Comparison of ENCODE assay signal across 9 cellular contexts in the genomic region with DNA sequence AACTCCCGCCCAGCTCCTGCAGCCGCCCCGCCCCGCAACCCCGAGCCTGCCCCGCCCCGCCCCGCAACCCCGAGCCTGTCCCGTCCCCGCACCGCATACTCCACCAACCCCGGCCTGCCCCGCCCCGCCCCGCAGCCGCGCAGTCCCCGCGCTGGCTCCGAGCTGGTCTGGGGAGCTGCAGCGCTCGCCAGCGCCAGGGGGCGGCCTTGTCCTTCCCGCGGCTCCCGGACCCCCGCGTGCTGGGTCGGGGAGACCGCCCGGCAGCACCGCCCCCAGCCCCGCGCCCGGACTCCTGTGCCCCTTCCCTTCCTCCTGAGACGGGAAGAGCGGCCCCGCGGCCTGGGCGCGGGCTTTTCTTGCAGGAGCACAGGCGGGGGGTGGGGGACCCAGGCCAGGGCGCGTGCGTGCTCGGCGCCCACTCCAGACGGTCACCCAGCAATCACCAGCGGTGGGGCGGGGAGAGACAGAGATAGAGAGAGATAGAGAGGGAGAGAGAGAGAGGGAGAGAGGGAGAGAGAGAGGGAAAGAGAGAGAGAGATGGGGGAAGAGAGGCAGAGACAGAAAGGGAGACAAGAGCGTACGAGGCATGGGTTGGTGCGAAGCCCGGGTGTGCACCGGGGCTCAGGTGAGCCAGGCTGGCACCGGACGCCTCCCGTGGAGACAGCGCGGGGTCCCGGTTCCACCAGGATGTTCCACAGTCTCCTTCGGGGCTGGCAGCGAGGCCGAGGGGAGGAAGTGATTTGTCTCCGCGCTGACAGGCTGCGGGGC. TPM values are rescaled to one million over a fixed set of nuclear protein-coding genes. Genes with fewer than 3 reads are reported as not detected.
DNase-seq lines count a peak whose midpoint lies in the region; ATAC-seq and TF ChIP-seq lines count a peak whose summit lies in the region.
"Had no signal": no experiment of that assay in that cellular context is flagged by ENCODE, and none has a peak within 500 bp of the region (broad histone marks: within the 10 kb centered on the region; RNA-seq: fewer than 3 reads in every experiment).

No MANE protein-coding gene starts in this region.

- no CpG with 5 or more reads among the region's 69 CpGs for WGBS in H9 (ENCODE audit: extremely low coverage, insufficient read length, low lambda C conversion rate)
- 2 to 6% methylated on average over 68 to 69 of the region's 69 CpGs for WGBS in sigmoid colon, 2 donors

- no peak overlapping the region for H4K8ac ChIP-seq in H9 (replicated peaks; ENCODE audit: insufficient read length, low read depth, low read length)

- no peak overlapping the region for H4K91ac ChIP-seq in H9 (ENCODE audit: insufficient read length, low read depth, low read length)

- H3K14ac ChIP-seq in H9 (ENCODE audit: insufficient read depth, low read length): no peak overlapping the region; the same call in 1 of the 2 replicates

- no peak overlapping the region for H3K18ac ChIP-seq in H9 (ENCODE audit: insufficient read length, low read depth, low read length)

- H2BK5ac ChIP-seq in H9 (ENCODE audit: insufficient read length, low read length): no peak overlapping the region

- no peaks in the 10 kb centered on the region for H3K36me3 ChIP-seq in sigmoid colon

- H2AFZ ChIP-seq in H9 (ENCODE audit: low read length): no peak overlapping the region

- no peak overlapping the region for H3K4ac ChIP-seq in H9 (ENCODE audit: low read depth, low read length)

- intact Hi-C loops in left cardiac atrium (cut with DNase I): no loop called here
- intact Hi-C loops in sigmoid colon (cut with DNase I): no loop called here

- no peak overlapping the region for H2BK120ac ChIP-seq in H9 (ENCODE audit: low read depth, low read length, poor library complexity, severe bottlenecking)

- peak; percentile 76 to 85 for ATAC-seq in activated T-cell treated with anti-CD3 and anti-CD28 coated beads, Interleukin-2, amount 50 U/mL, for 72 hours (replicated peaks in 1 of 2)
- ATAC-seq in left cardiac atrium (peak; percentile 62 to 69), GM18867 (IDR thresholded peaks at IDR 0.05; ENCODE audit: unreplicated experiment) (no peak), GM21447 (IDR thresholded peaks at IDR 0.05; ENCODE audit: unreplicated experiment) (no peak), HG03442 (IDR thresholded peaks at IDR 0.05; ENCODE audit: unreplicated experiment) (no peak)

- H2BK12ac ChIP-seq in H9 (ENCODE audit: insufficient read length, low read depth, low read length): no peak overlapping the region

- no peaks in the 10 kb centered on the region for H4K20me1 ChIP-seq in H9 (ENCODE audit: control insufficient read depth, insufficient read depth, insufficient read length)

- peak; percentile 72 for DNase-seq in AG20443 (ENCODE audit: low spot score)
- peak; percentile 82 for DNase-seq in H9
- peak; percentile 36 to 52 for DNase-seq in activated T-cell treated with anti-CD3 and anti-CD28 coated beads, Interleukin-2, amount 50 U/mL, for 72 hours
- DNase-seq in left cardiac atrium: no peak
- no peak for DNase-seq in sigmoid colon

- peaks cover 11 to 27% of the 10 kb centered on the region in 2 experiments for H3K4me1 Mint-ChIP-seq in H9
- H3K4me1 Mint-ChIP-seq in activated T-cell treated with anti-CD3 and anti-CD28 coated beads, Interleukin-2, amount 50 U/mL, for 72 hours (ENCODE audit: low read depth): peaks cover 9% of the 10 kb centered on the region

- TF ChIP-seq EP300 in sigmoid colon (IDR thresholded peaks at IDR 0.05): no peak

- H3K23me2 ChIP-seq in H9 (ENCODE audit: insufficient read length, low read depth, low read length, poor library complexity, severe bottlenecking): peaks cover 2% of the 10 kb centered on the region

- peak overlapping the region; percentile 48 to 80 for H3K4me3 Mint-ChIP-seq in H9
- peak overlapping the region; percentile 51 to 69 for H3K4me3 Mint-ChIP-seq in activated T-cell treated with anti-CD3 and anti-CD28 coated beads, Interleukin-2, amount 50 U/mL, for 72 hours

- no peak for TF ChIP-seq POLR2A in sigmoid colon (IDR thresholded peaks at IDR 0.05)

- H3K23ac ChIP-seq in H9 (ENCODE audit: insufficient read length, low read depth, low read length): no peak overlapping the region

- no peaks in the 10 kb centered on the region for H3K9me3 ChIP-seq in H9 (ENCODE audit: control insufficient read depth, low read depth, low read length)
- no peaks in the 10 kb centered on the region for H3K9me3 ChIP-seq in sigmoid colon

- no peak overlapping the region for H3K27ac Mint-ChIP-seq in H9
- H3K27ac Mint-ChIP-seq in activated T-cell treated with anti-CD3 and anti-CD28 coated beads, Interleukin-2, amount 50 U/mL, for 72 hours: no peak overlapping the region

- peak overlapping the region; percentile 34 for H3K4me2 ChIP-seq in H9 (ENCODE audit: insufficient read depth, insufficient read length, low read length)

- H3K36me3 Mint-ChIP-seq in H9 (ENCODE audit: insufficient read depth in 1 of 3, low read depth in 3 of 3): no peaks in the 10 kb centered on the region
- no peaks in the 10 kb centered on the region for H3K36me3 Mint-ChIP-seq in activated T-cell treated with anti-CD3 and anti-CD28 coated beads, Interleukin-2, amount 50 U/mL, for 72 hours (ENCODE audit: insufficient read depth in 2 of 2)

- no peak overlapping the region for H2BK15ac ChIP-seq in H9 (ENCODE audit: low read depth, low read length)

- H3K4me3 ChIP-seq in sigmoid colon: peak overlapping the region in 3 of 4 donors; percentile 38 to 45 (median 43)

- H3K9ac ChIP-seq in H9 (ENCODE audit: extremely low read depth, insufficient read length, low read length): no peak overlapping the region

- H4K5ac ChIP-seq in H9 (ENCODE audit: insufficient read length, low read depth, low read length): no peak overlapping the region

- H3T11ph ChIP-seq in H9 (ENCODE audit: low read length): no peak overlapping the region

- peaks cover 32% of the 10 kb centered on the region for H3K27me3 Mint-ChIP-seq in H9 (ENCODE audit: low read depth)
- peaks cover 21% of the 10 kb centered on the region for H3K27me3 Mint-ChIP-seq in activated T-cell treated with anti-CD3 and anti-CD28 coated beads, Interleukin-2, amount 50 U/mL, for 72 hours (ENCODE audit: low read depth)

- no peak overlapping the region for H2AK5ac ChIP-seq in H9 (ENCODE audit: insufficient read length, low read length)

- no peak overlapping the region for H3K56ac ChIP-seq in H9 (ENCODE audit: insufficient read length, low read depth, low read length)

- H3K9me3 Mint-ChIP-seq in H9: no peaks in the 10 kb centered on the region
- no peaks in the 10 kb centered on the region for H3K9me3 Mint-ChIP-seq in activated T-cell treated with anti-CD3 and anti-CD28 coated beads, Interleukin-2, amount 50 U/mL, for 72 hours

- H3K79me1 ChIP-seq in H9 (ENCODE audit: insufficient read depth, low read depth, low read length, poor library complexity, severe bottlenecking): no peaks in the 10 kb centered on the region

- H3K27me3 ChIP-seq in H9 (ENCODE audit: insufficient read depth, low read length) (peaks cover 6% of the 10 kb centered on the region; the same call in 1 of the 2 replicates), sigmoid colon (peaks cover 28 to 96% (median 80%) of the 10 kb centered on the region in 3 donors)

- TF ChIP-seq CTCF in H9 (conservative IDR thresholded peaks at IDR 0.05) (peak; percentile 67), sigmoid colon (IDR thresholded peaks at IDR 0.05) (peak in 2 of 4 experiments; percentile 13 to 28)

- no peak overlapping the region for H2BK20ac ChIP-seq in H9 (ENCODE audit: low read depth, low read length, poor library complexity, severe bottlenecking)

- H3K27ac ChIP-seq in H9 (ENCODE audit: insufficient read length, low read depth, low read length): no peak overlapping the region
- H3K27ac ChIP-seq in sigmoid colon: no peak overlapping the region
- H3K27ac ChIP-seq: HL-60 had no signal

- H3K4me1 ChIP-seq in H9 (ENCODE audit: insufficient read depth, low read length) (no peaks in the 10 kb centered on the region), sigmoid colon (peaks cover 0 to 17% (median 15%) of the 10 kb centered on the region in 4 donors)

- no peaks in the 10 kb centered on the region for H3K79me2 ChIP-seq in H9 (ENCODE audit: insufficient read depth, low read length)

RNA-seq across cellular contexts. Expression of a gene that starts 14.7 kb away (rescaled TPM):
- total RNA-seq in H9 (2021): 48.1 and 48.3 TPM in 2 replicates
- total RNA-seq in activated T-cell treated with anti-CD3 and anti-CD28 coated beads, Interleukin-2, amount 50 U/mL, for 72 hours: 10 to 100 TPM; 23.1 to 23.5 TPM
- 10 to 100 TPM; 21.6 to 23.4 TPM for total RNA-seq in left cardiac atrium
- 10 to 100 TPM; 23.7 to 35.6 (median 30.2) TPM for total RNA-seq in sigmoid colon
- 10 to 100 TPM; 25.4 to 48.4 (median 27.6) TPM for polyA plus RNA-seq in sigmoid colon

RNA-seq across cellular contexts. Expression of a gene that starts 38.3 kb away (rescaled TPM):
- total RNA-seq in H9 (2021): 11.5 TPM in 2 replicates
- total RNA-seq in activated T-cell treated with anti-CD3 and anti-CD28 coated beads, Interleukin-2, amount 50 U/mL, for 72 hours: 10 to 100 TPM in 1 of 2 donors, 1 to 10 TPM in 1; 8.4 to 13.7 TPM
- 10 to 100 TPM; 28.6 to 38.5 TPM for total RNA-seq in left cardiac atrium
- total RNA-seq in sigmoid colon: 10 to 100 TPM; 41.6 to 80.0 (median 65.4) TPM
- polyA plus RNA-seq in sigmoid colon: 10 to 100 TPM in 1 of 3 donors, 1 to 10 TPM in 2; 3.6 to 14.3 (median 5.1) TPM

Comparison
In these comparisons a context has a peak if more than half of its experiments do, and no peak if none do; other contexts are left out.
1. DNase-seq: peak in AG20443 (single experiment), H9 (single experiment) and activated T-cell treated with anti-CD3 and anti-CD28 coated beads, Interleukin-2, amount 50 U/mL, for 72 hours (2 of 2); none in left cardiac atrium (single experiment) and sigmoid colon (single experiment).
2. ATAC-seq: peak in activated T-cell treated with anti-CD3 and anti-CD28 coated beads, Interleukin-2, amount 50 U/mL, for 72 hours (2 of 2) and left cardiac atrium (2 of 2); none in GM18867 (single experiment), GM21447 (single experiment) and HG03442 (single experiment).